ENCODE assay signal across 8 cellular contexts in genomic region chr3:14431928-14432834, GRCh38. TPM values are rescaled to one million over a fixed set of nuclear protein-coding genes. Genes with fewer than 3 reads are reported as not detected.
A peak's percentile ranks its signal among the peaks of the same experiment; 100 is the strongest.
DNase-seq lines count a peak whose midpoint lies in the region; ATAC-seq and TF ChIP-seq lines count a peak whose summit lies in the region.

No MANE protein-coding gene starts in this region.

- H3K36me3 ChIP-seq in NT2/D1 (ENCODE audit: insufficient read depth, insufficient read length, low read length): peaks cover 67% of the 10 kb centered on the region

- peak overlapping the region; percentile 46 to 87 (median 83) for H3K4me3 Mint-ChIP-seq in naive B cell
- peak overlapping the region; percentile 62 to 76 for H3K4me3 Mint-ChIP-seq in stimulated activated naive B cell treated with anti-CD40 and anti-IgM and Interleukin-4, amounts not matched to agents 10 μg/mL and 1 μg/mL and 100 μg/mL, for 72 hours

- DNase-seq in NCI-H2227 (lab: John Stamatoyannopoulos, UW; ENCODE audit: unreplicated experiment): peak; percentile 2
- DNase-seq in NCI-H2227 treated with DMSO at 0.1 percent for 48 hours (lab: John Stamatoyannopoulos, UW): no peak
- DNase-seq in NT2/D1 (ENCODE audit: low read depth, low spot score): peak; percentile 56
- peak; percentile 89 for DNase-seq in activated CD8-positive, alpha-beta memory T cell treated with anti-CD3 and anti-CD28 coated beads, Interleukin-2, amount 50 U/mL, for 24 hours (ENCODE audit: extremely low read depth)
- peak; percentile 89 for DNase-seq in epithelial cell of esophagus (ENCODE audit: low read depth)
- peak; percentile 91 for DNase-seq in naive B cell
- peak; percentile 93 for DNase-seq in stimulated activated naive B cell treated with anti-CD40 and anti-IgM and Interleukin-4, amounts not matched to agents 10 μg/mL and 1 μg/mL and 100 μg/mL, for 72 hours

- no peaks in the 10 kb centered on the region for H3K9me3 Mint-ChIP-seq in naive B cell
- H3K9me3 Mint-ChIP-seq in stimulated activated naive B cell treated with anti-CD40 and anti-IgM and Interleukin-4, amounts not matched to agents 10 μg/mL and 1 μg/mL and 100 μg/mL, for 72 hours: no peaks in the 10 kb centered on the region

- no peaks in the 10 kb centered on the region for H3K27me3 ChIP-seq in NT2/D1 (ENCODE audit: insufficient read depth, insufficient read length)

- H3K9me3 ChIP-seq in NT2/D1 (ENCODE audit: insufficient read depth, low read length): no peaks in the 10 kb centered on the region

- no peak for TF ChIP-seq CTCF in epithelial cell of esophagus (IDR thresholded peaks at IDR 0.05; ENCODE audit: insufficient read depth, low read depth, low read length, missing control alignments)

- no peak overlapping the region for H3K4me3 ChIP-seq in NT2/D1 (ENCODE audit: insufficient read length, low read depth)
- no peak overlapping the region for H3K4me3 ChIP-seq in epithelial cell of esophagus (ENCODE audit: low read length)

- no peaks in the 10 kb centered on the region for H3K36me3 Mint-ChIP-seq in naive B cell
- peaks cover 11 to 20% of the 10 kb centered on the region in 2 donors for H3K36me3 Mint-ChIP-seq in stimulated activated naive B cell treated with anti-CD40 and anti-IgM and Interleukin-4, amounts not matched to agents 10 μg/mL and 1 μg/mL and 100 μg/mL, for 72 hours

- no peaks in the 10 kb centered on the region for H3K27me3 Mint-ChIP-seq in naive B cell
- H3K27me3 Mint-ChIP-seq in stimulated activated naive B cell treated with anti-CD40 and anti-IgM and Interleukin-4, amounts not matched to agents 10 μg/mL and 1 μg/mL and 100 μg/mL, for 72 hours: no peaks in the 10 kb centered on the region

- H3K4me1 ChIP-seq in NT2/D1 (ENCODE audit: insufficient read depth, insufficient read length): peaks cover 35% of the 10 kb centered on the region

- ATAC-seq in HG03025 (IDR thresholded peaks at IDR 0.05; ENCODE audit: low FRiP score, unreplicated experiment): peak; percentile 77
- peak; percentile 79 to 81 for ATAC-seq in naive B cell (ENCODE audit: low read depth in 2 of 2)
- ATAC-seq in stimulated activated naive B cell treated with anti-CD40 and anti-IgM and Interleukin-4, amounts not matched to agents 10 μg/mL and 1 μg/mL and 100 μg/mL, for 72 hours (replicated peaks): peak; percentile 80 to 84

- peaks cover 70 to 97% (median 83%) of the 10 kb centered on the region in 3 donors for H3K4me1 Mint-ChIP-seq in naive B cell
- peaks cover 68 to 93% of the 10 kb centered on the region in 2 donors for H3K4me1 Mint-ChIP-seq in stimulated activated naive B cell treated with anti-CD40 and anti-IgM and Interleukin-4, amounts not matched to agents 10 μg/mL and 1 μg/mL and 100 μg/mL, for 72 hours

- peak overlapping the region; percentile 94 to 99 (median 98) for H3K27ac Mint-ChIP-seq in naive B cell
- H3K27ac Mint-ChIP-seq in stimulated activated naive B cell treated with anti-CD40 and anti-IgM and Interleukin-4, amounts not matched to agents 10 μg/mL and 1 μg/mL and 100 μg/mL, for 72 hours: peak overlapping the region; percentile 89

- peak overlapping the region; percentile 57 for H3K9ac ChIP-seq in NT2/D1 (ENCODE audit: insufficient read length, low read depth)

RNA-seq across cellular contexts. Expression of gene SLC6A6, which starts 29.8 kb away (rescaled TPM):
- polyA plus RNA-seq in naive B cell (ENCODE audit: low read depth in 6 of 6): 1 to 10 TPM; 4.7 to 9.1 (median 6.2) TPM
